ENCODE assay signal across 17 cellular contexts in genomic region chr17:4368341-4368740, GRCh38.
"Had no signal": no experiment of that assay in that cellular context is flagged by ENCODE, and none has a peak within 500 bp of the region (broad histone marks: within the 10 kb centered on the region; RNA-seq: fewer than 3 reads in every experiment).

No MANE protein-coding gene starts in this region.

- H3K36me3 ChIP-seq: esophagus muscularis mucosa, lower lobe of right lung, transverse colon had no signal

- H3K27ac ChIP-seq: lower lobe of right lung, transverse colon had no signal

- H3K4me3 Mint-ChIP-seq: activated CD4-positive, alpha-beta memory T cell treated with anti-CD3 and anti-CD28 coated beads for 36 hours; activated T-cell treated with anti-CD3 and anti-CD28 coated beads, Interleukin-2, amount 50 U/mL, for 72 hours; immature natural killer cell; stimulated activated naive B cell treated with anti-CD40 and anti-IgM and Interleukin-4, amounts not matched to agents 10 μg/mL and 1 μg/mL and 100 μg/mL, for 72 hours; T-helper 2 cell treated with Interferon-gamma antibody and Interleukin-4, amounts not matched to agents 5 μg/mL and 100 μg/mL, for 36 hours had no signal

- H3K27ac Mint-ChIP-seq: activated CD4-positive, alpha-beta memory T cell treated with anti-CD3 and anti-CD28 coated beads for 36 hours; activated T-cell treated with anti-CD3 and anti-CD28 coated beads, Interleukin-2, amount 50 U/mL, for 72 hours; immature natural killer cell; naive B cell; progenitor cell of endocrine pancreas; stimulated activated naive B cell treated with anti-CD40 and anti-IgM and Interleukin-4, amounts not matched to agents 10 μg/mL and 1 μg/mL and 100 μg/mL, for 72 hours; T-helper 2 cell treated with Interferon-gamma antibody and Interleukin-4, amounts not matched to agents 5 μg/mL and 100 μg/mL, for 36 hours had no signal

- ATAC-seq: activated T-cell treated with anti-CD3 and anti-CD28 coated beads, Interleukin-2, amount 50 U/mL, for 72 hours; left cardiac atrium; lower lobe of right lung; right cardiac atrium; stimulated activated naive B cell treated with anti-CD40 and anti-IgM and Interleukin-4, amounts not matched to agents 10 μg/mL and 1 μg/mL and 100 μg/mL, for 72 hours had no signal

- H3K9me3 ChIP-seq: esophagus muscularis mucosa, lower lobe of right lung, transverse colon had no signal

- H3K27me3 ChIP-seq: transverse colon had no signal

- H3K9me3 Mint-ChIP-seq: activated CD4-positive, alpha-beta memory T cell treated with anti-CD3 and anti-CD28 coated beads for 36 hours; activated T-cell treated with anti-CD3 and anti-CD28 coated beads, Interleukin-2, amount 50 U/mL, for 72 hours; immature natural killer cell; naive B cell; stimulated activated naive B cell treated with anti-CD40 and anti-IgM and Interleukin-4, amounts not matched to agents 10 μg/mL and 1 μg/mL and 100 μg/mL, for 72 hours; T-helper 2 cell treated with Interferon-gamma antibody and Interleukin-4, amounts not matched to agents 5 μg/mL and 100 μg/mL, for 36 hours had no signal

- FAIRE-seq: bronchial epithelial cell had no signal

- H3K36me3 Mint-ChIP-seq: immature natural killer cell, naive B cell had no signal

- DNase-seq: activated CD4-positive, alpha-beta memory T cell treated with anti-CD3 and anti-CD28 coated beads for 36 hours; activated CD4-positive, alpha-beta T cell treated with anti-CD3 and anti-CD28 coated beads for 1 hour; activated naive CD4-positive, alpha-beta T cell; activated T-cell treated with anti-CD3 and anti-CD28 coated beads, Interleukin-2, amount 50 U/mL, for 72 hours; foreskin fibroblast; immature natural killer cell; left cardiac atrium; lower lobe of right lung; naive B cell; right cardiac atrium; stimulated activated CD4-positive, alpha-beta T cell treated with anti-CD3 and anti-CD28 coated beads, Interleukin-1b, Interleukin-23, amount 100 ng/mL, for 48 hours; stimulated activated naive B cell treated with anti-CD40 and anti-IgM and Interleukin-4, amounts not matched to agents 10 μg/mL and 1 μg/mL and 100 μg/mL, for 72 hours; transverse colon had no signal

- H3K4me3 ChIP-seq: esophagus muscularis mucosa, lower lobe of right lung, transverse colon had no signal

- H3K27me3 Mint-ChIP-seq: activated CD4-positive, alpha-beta memory T cell treated with anti-CD3 and anti-CD28 coated beads for 36 hours; naive B cell; progenitor cell of endocrine pancreas; stimulated activated naive B cell treated with anti-CD40 and anti-IgM and Interleukin-4, amounts not matched to agents 10 μg/mL and 1 μg/mL and 100 μg/mL, for 72 hours had no signal
